Comparison of ENCODE assay signal across 9 cellular contexts in genomic region chrX:55490121-55490520, GRCh38.
A peak's percentile ranks its signal among the peaks of the same experiment; 100 is the strongest.
DNase-seq lines count a peak whose midpoint lies in the region; ATAC-seq lines count a peak whose summit lies in the region.
"Had no signal": no experiment of that assay in that cellular context is flagged by ENCODE, and none has a peak within 500 bp of the region (broad histone marks: within the 10 kb centered on the region; RNA-seq: fewer than 3 reads in every experiment).

No MANE protein-coding gene starts in this region.

- H3K36me3 ChIP-seq in HUES6 (ENCODE audit: control insufficient read depth, insufficient read depth, low read length) (peaks cover 5% of the 10 kb centered on the region; the same call in 1 of the 2 replicates), iPS-18a (ENCODE audit: control insufficient read depth, low read depth, low read length) (no peaks in the 10 kb centered on the region)

- ATAC-seq in stimulated activated naive CD8-positive, alpha-beta T cell treated with anti-CD3 and anti-CD28 coated beads, Interleukin-15, amount 100 ng/mL, for 72 hours: no peak
- no peak for ATAC-seq in HG02571 (IDR thresholded peaks at IDR 0.05; ENCODE audit: unreplicated experiment)

- H3K27ac Mint-ChIP-seq in activated naive CD8-positive, alpha-beta T cell: no peak overlapping the region
- H3K27ac Mint-ChIP-seq in stimulated activated naive CD8-positive, alpha-beta T cell treated with anti-CD3 and anti-CD28 coated beads, Interleukin-15, amount 100 ng/mL, for 72 hours: peak overlapping the region; percentile 96 to 99

- H3K36me3 Mint-ChIP-seq in activated naive CD8-positive, alpha-beta T cell: no peaks in the 10 kb centered on the region

- peaks cover 4% of the 10 kb centered on the region; the same call in 1 of the 2 replicates for H3K9me3 ChIP-seq in HUES6 (ENCODE audit: control insufficient read depth, insufficient read depth, low read depth, low read length)
- peaks cover 11% of the 10 kb centered on the region for H3K9me3 ChIP-seq in iPS-18a (ENCODE audit: control insufficient read depth, low read depth, low read length)

- peak overlapping the region; percentile 94 for H3K4me3 Mint-ChIP-seq in activated naive CD8-positive, alpha-beta T cell
- H3K4me3 Mint-ChIP-seq in stimulated activated naive CD8-positive, alpha-beta T cell treated with anti-CD3 and anti-CD28 coated beads, Interleukin-15, amount 100 ng/mL, for 72 hours: peak overlapping the region; percentile 92 to 97

- H3K4me3 ChIP-seq in HUES6 (ENCODE audit: low read depth, low read length) (peak overlapping the region; percentile 70), iPS-18a (ENCODE audit: low read length) (peak overlapping the region; percentile 82)

- H3K27me3 Mint-ChIP-seq in activated naive CD8-positive, alpha-beta T cell: no peaks in the 10 kb centered on the region
- no peaks in the 10 kb centered on the region for H3K27me3 Mint-ChIP-seq in stimulated activated naive CD8-positive, alpha-beta T cell treated with anti-CD3 and anti-CD28 coated beads, Interleukin-15, amount 100 ng/mL, for 72 hours

- H3K9me3 Mint-ChIP-seq in activated naive CD8-positive, alpha-beta T cell (ENCODE audit: low read depth): no peaks in the 10 kb centered on the region
- no peaks in the 10 kb centered on the region for H3K9me3 Mint-ChIP-seq in stimulated activated naive CD8-positive, alpha-beta T cell treated with anti-CD3 and anti-CD28 coated beads, Interleukin-15, amount 100 ng/mL, for 72 hours

- no peak for DNase-seq in stimulated activated naive CD8-positive, alpha-beta T cell treated with anti-CD3 and anti-CD28 coated beads, Interleukin-15, amount 100 ng/mL, for 72 hours
- no peak for DNase-seq in DMS 273 treated with DMSO at 0.1 percent for 48 hours (lab: John Stamatoyannopoulos, UW)
- DNase-seq in NCI-H748 (lab: John Stamatoyannopoulos, UW; ENCODE audit: unreplicated experiment): no peak
- DNase-seq in D341Med (ENCODE audit: low spot score): no peak
- DNase-seq: effector CD8-positive, alpha-beta T cell had no signal

- peaks cover 12% of the 10 kb centered on the region for H3K4me1 Mint-ChIP-seq in activated naive CD8-positive, alpha-beta T cell (ENCODE audit: low read depth)
- H3K4me1 Mint-ChIP-seq in stimulated activated naive CD8-positive, alpha-beta T cell treated with anti-CD3 and anti-CD28 coated beads, Interleukin-15, amount 100 ng/mL, for 72 hours: peaks cover 5% of the 10 kb centered on the region

- H3K27me3 ChIP-seq in HUES6 (ENCODE audit: control insufficient read depth, insufficient read depth, low read length): no peaks in the 10 kb centered on the region
- no peaks in the 10 kb centered on the region for H3K27me3 ChIP-seq in iPS-18a (ENCODE audit: control insufficient read depth, insufficient read depth, low read length)

- peaks cover 13% of the 10 kb centered on the region for H3K4me1 ChIP-seq in HUES6 (ENCODE audit: control insufficient read depth, insufficient read depth, low read length)
- H3K4me1 ChIP-seq in iPS-18a (ENCODE audit: control insufficient read depth, low read depth, low read length): peaks cover 6% of the 10 kb centered on the region

- H3K9ac ChIP-seq in HUES6 (ENCODE audit: low read length): peak overlapping the region; percentile 92
- H3K9ac ChIP-seq in iPS-18a (ENCODE audit: low read length): no peak overlapping the region

- H3K27ac ChIP-seq in HUES6 (ENCODE audit: low read depth, low read length) (peak overlapping the region; percentile 81; the same call in 1 of the 2 replicates), iPS-18a (ENCODE audit: low read length) (no peak overlapping the region)
